Comparison of ENCODE assay signal across 26 cellular contexts in genomic region chr13:74032325-74032724, GRCh38.
A peak's percentile ranks its signal among the peaks of the same experiment; 100 is the strongest.
DNase-seq lines count a peak whose midpoint lies in the region; ATAC-seq, FAIRE-seq and TF ChIP-seq lines count a peak whose summit lies in the region.
"Had no signal": no experiment of that assay in that cellular context is flagged by ENCODE, and none has a peak within 500 bp of the region (broad histone marks: within the 10 kb centered on the region; RNA-seq: fewer than 3 reads in every experiment).

No MANE protein-coding gene starts in this region.

- H3K27me3 ChIP-seq in CD8-positive, alpha-beta T cell (ENCODE audit: insufficient read depth, low read length) = no peaks in the 10 kb centered on the region
- no peaks in the 10 kb centered on the region for H3K27me3 ChIP-seq in endothelial cell of umbilical vein (ENCODE audit: control insufficient read depth in 2 of 2, insufficient read depth in 2 of 2, low read length in 2 of 2)
- H3K27me3 ChIP-seq in dorsolateral prefrontal cortex = no peaks in the 10 kb centered on the region
- H3K27me3 ChIP-seq: heart right ventricle, upper lobe of left lung had no signal

- POLR2A ChIA-PET in CD8-positive, alpha-beta T cell (lab: Charles Lee) = interaction anchor here (0.6 kb wide), 1 partner anchor 125 kb away, joined by 3 read pairs; no protein-coding TSS in a partner anchor
- POLR2A ChIA-PET in endothelial cell of umbilical vein (lab: Charles Lee) = no interaction called here
- POLR2A ChIA-PET in activated CD4-positive, alpha-beta memory T cell treated with anti-CD3 and anti-CD28 coated beads for 36 hours (lab: Charles Lee) = no interaction called here

- ATAC-seq in CD8-positive, alpha-beta T cell = no peak
- peak; percentile 52 for ATAC-seq in HG02885 (IDR thresholded peaks at IDR 0.05; ENCODE audit: poor library complexity, unreplicated experiment)
- ATAC-seq in GM21825 (IDR thresholded peaks at IDR 0.05; ENCODE audit: unreplicated experiment) = no peak
- ATAC-seq: GM23338, left colon had no signal

- DNase-seq in CD8-positive, alpha-beta T cell = no peak
- DNase-seq in endothelial cell of umbilical vein (ENCODE audit: low read depth, low spot score) (no peak), dorsolateral prefrontal cortex (no peak), NAMALWA (ENCODE audit: low spot score) (no peak)
- no peak for DNase-seq in activated CD4-positive, alpha-beta memory T cell treated with anti-CD3 and anti-CD28 coated beads for 36 hours
- DNase-seq: activated CD4-positive, CD25-positive, alpha-beta regulatory T cell treated with anti-CD3 and anti-CD28 coated beads, Interleukin-2, amount 50 U/mL, for 72 hours; activated gamma-delta T cell treated with Interleukin-2 at 50 U/mL for 16 hours; activated T-cell treated with anti-CD3 and anti-CD28 coated beads, Interleukin-2, amount 50 U/mL, for 1 hour; amniotic stem cell; heart right ventricle; KG1; left colon; NCI-H2171; NCI-H524 treated with DMSO at 0.1 percent for 48 hours; stimulated activated CD8-positive, alpha-beta memory T cell treated with anti-CD3 and anti-CD28 coated beads, Interleukin-4, amount 100 ng/mL, for 48 hours; upper lobe of left lung had no signal

- peak overlapping the region; percentile 42 for H3K4me2 ChIP-seq in endothelial cell of umbilical vein (ENCODE audit: insufficient read depth, low read length)
- H3K4me2 ChIP-seq: GM23338 had no signal

- H3K4me3 Mint-ChIP-seq in CD8-positive, alpha-beta T cell = no peak overlapping the region
- no peak overlapping the region for H3K4me3 Mint-ChIP-seq in nephron
- H3K4me3 Mint-ChIP-seq in activated CD4-positive, alpha-beta memory T cell treated with anti-CD3 and anti-CD28 coated beads for 36 hours = no peak overlapping the region
- H3K4me3 Mint-ChIP-seq: dendritic cell treated with granulocyte-macrophage colony-stimulating factor and Interleukin-4, amounts not matched to agents 40 ng/mL and 50 ng/mL, for 4 days; GM23338 had no signal

- no peaks in the 10 kb centered on the region for H3K9me3 Mint-ChIP-seq in CD8-positive, alpha-beta T cell
- no peaks in the 10 kb centered on the region for H3K9me3 Mint-ChIP-seq in nephron
- H3K9me3 Mint-ChIP-seq in activated CD4-positive, alpha-beta memory T cell treated with anti-CD3 and anti-CD28 coated beads for 36 hours = peaks cover 2% of the 10 kb centered on the region
- H3K9me3 Mint-ChIP-seq: dendritic cell treated with granulocyte-macrophage colony-stimulating factor and Interleukin-4, amounts not matched to agents 40 ng/mL and 50 ng/mL, for 4 days; GM23338 had no signal

- H3K4me3 ChIP-seq in CD8-positive, alpha-beta T cell (ENCODE audit: low read depth, low read length) = no peak overlapping the region
- H3K4me3 ChIP-seq in endothelial cell of umbilical vein (replicated peaks in 1 of 3; ENCODE audit: insufficient read depth in 1 of 3, low read depth in 1 of 3, low read length in 3 of 3) (no peak overlapping the region), dorsolateral prefrontal cortex (no peak overlapping the region)
- H3K4me3 ChIP-seq: GM23338, prostate gland, upper lobe of left lung had no signal

- no peaks in the 10 kb centered on the region for H4K20me1 ChIP-seq in endothelial cell of umbilical vein (replicated peaks; ENCODE audit: control insufficient read depth, extremely low read depth, insufficient read depth, low read length)

- H3K4me1 ChIP-seq in CD8-positive, alpha-beta T cell (ENCODE audit: insufficient read depth, low read length) = peaks cover 31% of the 10 kb centered on the region
- H3K4me1 ChIP-seq in endothelial cell of umbilical vein (ENCODE audit: control insufficient read depth, extremely low read depth, insufficient read depth, low read length) = peaks cover 4% of the 10 kb centered on the region
- H3K4me1 ChIP-seq: prostate gland, upper lobe of left lung had no signal

- H3K36me3 Mint-ChIP-seq in CD8-positive, alpha-beta T cell = peaks cover 16% of the 10 kb centered on the region
- H3K36me3 Mint-ChIP-seq in nephron (ENCODE audit: low read depth) = no peaks in the 10 kb centered on the region
- peaks cover 2% of the 10 kb centered on the region for H3K36me3 Mint-ChIP-seq in activated CD4-positive, alpha-beta memory T cell treated with anti-CD3 and anti-CD28 coated beads for 36 hours

- no peak overlapping the region for H3K27ac ChIP-seq in CD8-positive, alpha-beta T cell (ENCODE audit: low read depth, low read length)
- H3K27ac ChIP-seq in endothelial cell of umbilical vein (ENCODE audit: insufficient read depth, low read depth, low read length) (no peak overlapping the region), dorsolateral prefrontal cortex (no peak overlapping the region)
- H3K27ac ChIP-seq: prostate gland, upper lobe of left lung had no signal

- peak overlapping the region; percentile 60 for H3K27ac Mint-ChIP-seq in CD8-positive, alpha-beta T cell
- H3K27ac Mint-ChIP-seq in nephron = peak overlapping the region in 2 of 3 experiments; percentile 13 to 42
- H3K27ac Mint-ChIP-seq in activated CD4-positive, alpha-beta memory T cell treated with anti-CD3 and anti-CD28 coated beads for 36 hours = no peak overlapping the region
- H3K27ac Mint-ChIP-seq: dendritic cell treated with granulocyte-macrophage colony-stimulating factor and Interleukin-4, amounts not matched to agents 40 ng/mL and 50 ng/mL, for 4 days; GM23338 had no signal

- CTCF ChIA-PET in CD8-positive, alpha-beta T cell (lab: Charles Lee) = no interaction called here
- CTCF ChIA-PET in endothelial cell of umbilical vein (lab: Charles Lee) = interaction anchor here (1.2 to 1.3 kb wide), 2 partner anchors 8 to 1187 kb away, joined by 3 to 5 read pairs; no protein-coding TSS in a partner anchor
- CTCF ChIA-PET in activated CD4-positive, alpha-beta memory T cell treated with anti-CD3 and anti-CD28 coated beads for 36 hours (lab: Charles Lee) = no interaction called here

- H3K27me3 Mint-ChIP-seq in CD8-positive, alpha-beta T cell (ENCODE audit: low read depth) = no peaks in the 10 kb centered on the region
- H3K27me3 Mint-ChIP-seq in nephron (ENCODE audit: low read depth) = no peaks in the 10 kb centered on the region
- H3K27me3 Mint-ChIP-seq in activated CD4-positive, alpha-beta memory T cell treated with anti-CD3 and anti-CD28 coated beads for 36 hours = no peaks in the 10 kb centered on the region
- H3K27me3 Mint-ChIP-seq: dendritic cell treated with granulocyte-macrophage colony-stimulating factor and Interleukin-4, amounts not matched to agents 40 ng/mL and 50 ng/mL, for 4 days had no signal

- FAIRE-seq in endothelial cell of umbilical vein (lab: Jason Lieb, UNC) = no peak
- FAIRE-seq: endometrium, G401.6, RCC 7860, TTC549 had no signal

- BruUV-seq in endothelial cell of umbilical vein (replicated peaks; lab: Mats Ljungman, UMichigan) = no TSS peak

- dilution Hi-C loops in endothelial cell of umbilical vein (cut with MboI; ENCODE audit: extremely low pct_ligation_motif_present, low sequenced_read_pairs) = no loop called here

- TF ChIP-seq CTCF in CD8-positive, alpha-beta T cell (IDR thresholded peaks at IDR 0.05) = no peak
- no peak for TF ChIP-seq CTCF in endothelial cell of umbilical vein (IDR thresholded peaks at IDR 0.05; ENCODE audit: extremely low read depth in 1 of 2, insufficient read depth in 1 of 2, low read depth in 1 of 2, low read length in 2 of 2)
- TF ChIP-seq CTCF in nephron (IDR thresholded peaks at IDR 0.05; ENCODE audit: unreplicated experiment in 3 of 3) = no peak
- TF ChIP-seq CTCF in dorsolateral prefrontal cortex (IDR thresholded peaks at IDR 0.05 in 54 of 56, conservative IDR thresholded peaks at IDR 0.05 in 2 of 56; ENCODE audit: low read depth in 1 of 56, partially characterized antibody in 56 of 56) = no peak

- H3K9ac ChIP-seq in endothelial cell of umbilical vein (replicated peaks; ENCODE audit: extremely low read depth, insufficient read depth, low read length) = no peak overlapping the region

- H3K4me1 Mint-ChIP-seq in CD8-positive, alpha-beta T cell (ENCODE audit: low read depth) = peaks cover 66% of the 10 kb centered on the region
- peaks cover 20% of the 10 kb centered on the region for H3K4me1 Mint-ChIP-seq in nephron
- peaks cover 56% of the 10 kb centered on the region for H3K4me1 Mint-ChIP-seq in activated CD4-positive, alpha-beta memory T cell treated with anti-CD3 and anti-CD28 coated beads for 36 hours (ENCODE audit: low read depth)

- no peaks in the 10 kb centered on the region for H3K9me3 ChIP-seq in CD8-positive, alpha-beta T cell (ENCODE audit: low read length)
- H3K9me3 ChIP-seq in endothelial cell of umbilical vein (replicated peaks; ENCODE audit: control insufficient read depth, insufficient read depth, low read length) = no peaks in the 10 kb centered on the region
- H3K9me3 ChIP-seq: heart right ventricle, prostate gland, upper lobe of left lung had no signal

- H3K79me2 ChIP-seq in endothelial cell of umbilical vein (ENCODE audit: control insufficient read depth, insufficient read depth, low read length) = peaks cover 11% of the 10 kb centered on the region

- H2AFZ ChIP-seq in endothelial cell of umbilical vein (ENCODE audit: low read depth, low read length) = no peak overlapping the region
- H2AFZ ChIP-seq: GM23338 had no signal

- intact Hi-C loops in CD8-positive, alpha-beta T cell (cut with DNase I, micrococcal nuclease) = loop anchor here in 1 of 2 experiments (2.0 kb wide), 1 partner anchor 16 kb away; no protein-coding TSS in a partner anchor
- intact Hi-C loops in endothelial cell of umbilical vein (cut with micrococcal nuclease) = no loop called here
- intact Hi-C loops in activated CD4-positive, alpha-beta memory T cell treated with anti-CD3 and anti-CD28 coated beads for 36 hours (cut with micrococcal nuclease) = no loop called here
- intact Hi-C loops in dorsolateral prefrontal cortex (cut with DNase I) = no loop called here

- no peaks in the 10 kb centered on the region for H3K9me1 ChIP-seq in endothelial cell of umbilical vein (replicated peaks; ENCODE audit: control insufficient read depth, extremely low read depth, insufficient read depth, low read length)

- H3K36me3 ChIP-seq in CD8-positive, alpha-beta T cell (ENCODE audit: insufficient read depth, low read length) = no peaks in the 10 kb centered on the region
- no peaks in the 10 kb centered on the region for H3K36me3 ChIP-seq in endothelial cell of umbilical vein (ENCODE audit: control insufficient read depth in 2 of 2, extremely low read depth in 1 of 2, insufficient read depth in 2 of 2, low read length in 2 of 2)
- H3K36me3 ChIP-seq: heart right ventricle, prostate gland, upper lobe of left lung had no signal

- no peak for TF ChIP-seq POLR2A in endothelial cell of umbilical vein (IDR thresholded peaks at IDR 0.05; ENCODE audit: low read depth, low read length)

TF ChIP-seq in endothelial cell of umbilical vein, 7 proteins besides CTCF, POLR2A, EP300 and RAD21 (continues in another document):
- TF ChIP-seq, protein P1, sequence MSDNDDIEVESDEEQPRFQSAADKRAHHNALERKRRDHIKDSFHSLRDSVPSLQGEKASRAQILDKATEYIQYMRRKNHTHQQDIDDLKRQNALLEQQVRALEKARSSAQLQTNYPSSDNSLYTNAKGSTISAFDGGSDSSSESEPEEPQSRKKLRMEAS (IDR thresholded peaks at IDR 0.05; ENCODE audit: insufficient read depth, insufficient read length) = no peak
- TF ChIP-seq JUN (IDR thresholded peaks at IDR 0.05; ENCODE audit: borderline replicate concordance, insufficient read depth, insufficient read length, low read depth) (no peak), FOS (IDR thresholded peaks at IDR 0.05; ENCODE audit: borderline replicate concordance, insufficient read depth, low read length) (no peak), GATA2 (IDR thresholded peaks at IDR 0.05; ENCODE audit: insufficient read depth, insufficient read length, low read depth, low read length) (no peak)
